ENCODE assay signal across 8 cellular contexts in the genomic region with DNA sequence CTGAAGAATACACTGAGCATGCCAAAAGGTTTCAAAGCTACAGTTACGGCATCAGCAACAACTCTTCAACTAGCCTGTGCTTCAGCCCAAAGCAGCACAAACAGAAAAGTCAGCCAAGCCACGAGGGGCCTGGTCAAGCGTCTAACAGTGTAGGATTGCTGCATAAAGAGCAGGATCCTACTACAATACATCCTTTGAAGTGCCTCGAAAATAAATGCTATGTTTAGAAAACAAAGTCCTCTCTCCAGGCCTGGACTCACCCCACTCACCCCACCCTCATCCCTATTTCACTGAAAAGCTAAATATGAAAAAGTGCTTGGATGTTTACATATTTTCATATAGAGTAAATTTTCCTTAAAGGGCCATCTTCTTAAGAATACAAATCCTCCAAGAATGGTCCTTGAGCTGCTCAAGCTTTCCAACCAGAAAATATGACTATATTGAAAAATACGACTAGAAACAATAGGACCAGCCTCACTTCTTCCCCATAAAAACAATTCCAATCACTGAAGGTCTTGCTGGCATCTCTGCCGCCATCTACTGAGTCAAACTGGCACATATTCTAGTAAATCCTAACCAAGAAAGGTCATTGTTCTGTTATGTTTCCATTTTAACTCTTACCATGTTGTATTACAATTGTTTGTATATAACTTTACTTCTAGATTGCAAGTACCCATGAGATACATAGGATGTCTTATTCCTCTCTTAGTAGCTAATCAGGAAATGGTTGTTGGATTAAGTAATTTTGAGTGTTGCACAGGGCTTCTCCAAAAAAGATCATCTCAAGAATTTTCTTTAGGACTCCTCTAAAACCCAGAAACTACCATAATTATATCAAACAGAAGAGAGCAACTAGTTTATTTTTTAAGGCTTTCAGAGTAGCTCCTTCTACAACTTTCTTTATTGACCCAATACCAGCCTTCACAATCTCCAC.
DNase-seq lines count a peak whose midpoint lies in the region; ATAC-seq and TF ChIP-seq lines count a peak whose summit lies in the region.

No MANE protein-coding gene starts in this region.

- intact Hi-C loops in mammary epithelial cell (cut with micrococcal nuclease) = loop anchor here (1.0 kb wide), 5 partner anchors 97 to 269 kb away; no protein-coding TSS in a partner anchor

- H2AFZ ChIP-seq in mammary epithelial cell (ENCODE audit: low read depth, low read length) = no peak overlapping the region

- TF ChIP-seq CTCF in AG04449 (IDR thresholded peaks at IDR 0.05; ENCODE audit: insufficient read depth, low read length, missing control alignments) (peak; percentile 69), GM10248 (IDR thresholded peaks at IDR 0.05; ENCODE audit: control extremely low read depth, extremely low read depth, low read depth, missing control alignments) (peak; percentile 49), LNCAP (IDR thresholded peaks at IDR 0.05) (peak; percentile 50), mammary epithelial cell (conservative IDR thresholded peaks at IDR 0.05 in 1 of 2, IDR thresholded peaks at IDR 0.05 in 1 of 2; ENCODE audit: extremely low read depth in 1 of 2, insufficient read depth in 1 of 2, low read depth in 1 of 2, low read length in 2 of 2) (peak; percentile 82 to 84), kidney epithelial cell (IDR thresholded peaks at IDR 0.05; ENCODE audit: insufficient read depth, low read length, poor library complexity, severe bottlenecking) (peak; percentile 79)

- dilution Hi-C loops in mammary epithelial cell (cut with HindIII; ENCODE audit: low sequenced_read_pairs) = loop anchor here (25.0 kb wide), 1 partner anchor 456 kb away; the partner anchor contains the start of gene EML6

- BruUV-seq in mammary epithelial cell (replicated peaks; lab: Mats Ljungman, UMichigan) = no TSS peak

- DNase-seq in AG04449 (ENCODE audit: low read depth, low spot score) = no peak
- peak; percentile 42 for DNase-seq in GM10248 (ENCODE audit: extremely low spot score)
- peak; percentile 72 for DNase-seq in RPMI7951 (ENCODE audit: low read depth)
- peak; percentile 52 for DNase-seq in mammary epithelial cell
- no peak for DNase-seq in kidney epithelial cell (ENCODE audit: low read depth)
- DNase-seq in stimulated activated CD4-positive, alpha-beta T cell treated with anti-CD3 and anti-CD28 coated beads, Interleukin-2, amount 100 ng/mL, for 4 hours (ENCODE audit: low read depth) = peak; percentile 5

- ATAC-seq in HG03460 (IDR thresholded peaks at IDR 0.05; ENCODE audit: unreplicated experiment) = no peak

- H3K79me2 ChIP-seq in mammary epithelial cell (ENCODE audit: insufficient read depth, low read length) = no peaks in the 10 kb centered on the region

- in situ Hi-C loops in mammary epithelial cell (cut with MboI; ENCODE audit: low sequenced_read_pairs in 2 of 2) = loop anchor here in 1 of 2 donors (10.0 kb wide), 2 partner anchors 154 to 264 kb away; no protein-coding TSS in a partner anchor

- WGBS in mammary epithelial cell (ENCODE audit: low coverage, missing lambda C conversion rate) = 33% methylated on average over 6 of the region's 6 CpGs

- H3K27me3 ChIP-seq in mammary epithelial cell (ENCODE audit: insufficient read depth, low read length) (no peaks in the 10 kb centered on the region), kidney epithelial cell (ENCODE audit: control insufficient read depth, insufficient read depth, low read length) (no peaks in the 10 kb centered on the region)

- no peaks in the 10 kb centered on the region for H4K20me1 ChIP-seq in mammary epithelial cell (ENCODE audit: insufficient read depth, low read length)

- H3K27ac ChIP-seq in mammary epithelial cell (ENCODE audit: insufficient read depth, low read depth, low read length) = no peak overlapping the region

- no peak overlapping the region for H3K9ac ChIP-seq in mammary epithelial cell (ENCODE audit: insufficient read depth, low read length)

- CTCF ChIA-PET in AG04449 (lab: Yijun Ruan, JAX) = interaction anchor here (0.6 to 15.9 kb wide), 51 partner anchors 10 to 428 kb away, joined by 3 to 304 read pairs (median 5); partner anchors contain the start of gene RTN4
- CTCF ChIA-PET in GM10248 (lab: Yijun Ruan, JAX) = interaction anchor here (0.8 to 13.1 kb wide), 28 partner anchors 11 to 411 kb away, joined by 3 to 137 read pairs (median 5); partner anchors contain the start of gene RTN4
- CTCF ChIA-PET in mammary epithelial cell (lab: Charles Lee; ENCODE audit: low non-redundant PET) = interaction anchor here (0.7 to 1.5 kb wide), 2 partner anchors 267 to 269 kb away, joined by 3 to 10 read pairs; no protein-coding TSS in a partner anchor

- H3K9me3 ChIP-seq in mammary epithelial cell (replicated peaks; ENCODE audit: insufficient read depth, low read length) = no peaks in the 10 kb centered on the region

- POLR2A ChIA-PET in AG04449 (lab: Yijun Ruan, JAX) = interaction anchor here (0.9 to 8.8 kb wide), 2 partner anchors 67 to 119 kb away, joined by 5 to 84 read pairs; partner anchors contain the start of gene RTN4
- POLR2A ChIA-PET in GM10248 (lab: Yijun Ruan, JAX) = no interaction called here

- peaks cover 4% of the 10 kb centered on the region for H3K4me1 ChIP-seq in mammary epithelial cell (ENCODE audit: insufficient read depth, low read length)

- H3K36me3 ChIP-seq in mammary epithelial cell (ENCODE audit: insufficient read depth, low read length) = no peaks in the 10 kb centered on the region
- H3K36me3 ChIP-seq in kidney epithelial cell (ENCODE audit: control insufficient read depth, insufficient read depth, low read length) = no peaks in the 10 kb centered on the region

- H3K4me3 ChIP-seq in AG04449 (ENCODE audit: low read depth, low read length) (no peak overlapping the region), mammary epithelial cell (replicated peaks in 1 of 3; ENCODE audit: insufficient read depth in 1 of 3, low read depth in 2 of 3, low read length in 3 of 3) (no peak overlapping the region), kidney epithelial cell (ENCODE audit: low read depth, low read length) (no peak overlapping the region)

- no peak overlapping the region for H3K4me2 ChIP-seq in mammary epithelial cell (ENCODE audit: insufficient read depth, low read depth, low read length)

Comparison
In these comparisons a context has a peak if more than half of its experiments do, and no peak if none do; other contexts are left out.
1. DNase-seq: peak in GM10248 (single experiment), RPMI7951 (single experiment), mammary epithelial cell (single experiment) and stimulated activated CD4-positive, alpha-beta T cell treated with anti-CD3 and anti-CD28 coated beads, Interleukin-2, amount 100 ng/mL, for 4 hours (single experiment); none in AG04449 (single experiment) and kidney epithelial cell (single experiment).
2. Peak in every context shown above with its lines, with median percentiles within 50 percentile points of each other: CTCF ChIP-seq.